10 cellular contexts compared by ENCODE assay signal in genomic region chr7:20158684-20159083, GRCh38. TPM values are rescaled to one million over a fixed set of nuclear protein-coding genes. Genes with fewer than 3 reads are reported as not detected.
DNase-seq lines count a peak whose midpoint lies in the region; ATAC-seq, FAIRE-seq and TF ChIP-seq lines count a peak whose summit lies in the region.
"Had no signal": no experiment of that assay in that cellular context is flagged by ENCODE, and none has a peak within 500 bp of the region (broad histone marks: within the 10 kb centered on the region; RNA-seq: fewer than 3 reads in every experiment).

No MANE protein-coding gene starts in this region.

- H2AFZ ChIP-seq in OCI-LY7 (ENCODE audit: low read length): no peak overlapping the region

- BruUV-seq in OCI-LY7 (replicated peaks; lab: Mats Ljungman, UMichigan): TSS peak; percentile 60

- intact Hi-C loops in OCI-LY7 (cut with micrococcal nuclease; ENCODE audit: unreplicated experiment): no loop called here

- H3K79me2 ChIP-seq in OCI-LY7 (ENCODE audit: insufficient read depth, low read depth, low read length): no peaks in the 10 kb centered on the region

- 0 out of 2 replicates have a peak, but pooled peaks have one; percentile 7 for TF ChIP-seq CTCF in 22Rv1 (IDR thresholded peaks at IDR 0.05)
- peak; percentile 64 for TF ChIP-seq CTCF in OCI-LY7 (conservative IDR thresholded peaks at IDR 0.05; ENCODE audit: low read length)

- FAIRE-seq in frontal cortex (lab: Jason Lieb, UNC): peak; percentile 48

- no peak overlapping the region for H3K4me2 ChIP-seq in OCI-LY7 (ENCODE audit: low read length)

- H3K4me1 ChIP-seq in OCI-LY7 (ENCODE audit: insufficient read depth, low read length, poor library complexity, severe bottlenecking): no peaks in the 10 kb centered on the region

- peak; percentile 19 for DNase-seq in OCI-LY7 (ENCODE audit: low spot score)
- DNase-seq in frontal cortex (ENCODE audit: low spot score in 2 of 2): peak in 1 of 2 donors; percentile 2
- DNase-seq: NCI-H1417 treated with DMSO at 0.1 percent for 48 hours; stimulated activated CD4-positive, alpha-beta T cell treated with anti-CD3 and anti-CD28 coated beads, Interleukin-4, amount 100 ng/mL, for 24 hours had no signal

- no peaks in the 10 kb centered on the region for H3K36me3 ChIP-seq in OCI-LY7 (ENCODE audit: insufficient read depth, low read length)

- no peak overlapping the region for H3K4me3 ChIP-seq in OCI-LY7 (ENCODE audit: low read depth, low read length, poor library complexity, severe bottlenecking)

- no peaks in the 10 kb centered on the region for H3K9me2 ChIP-seq in OCI-LY7 (ENCODE audit: insufficient read depth, low read length)

- peak; percentile 59 for ATAC-seq in GM18511 (IDR thresholded peaks at IDR 0.05; ENCODE audit: unreplicated experiment)
- no peak for ATAC-seq in GM21737 (IDR thresholded peaks at IDR 0.05; ENCODE audit: unreplicated experiment)
- ATAC-seq in HG03025 (IDR thresholded peaks at IDR 0.05; ENCODE audit: low FRiP score, unreplicated experiment): no peak
- ATAC-seq in GM19023 (IDR thresholded peaks at IDR 0.05; ENCODE audit: unreplicated experiment): no peak
- ATAC-seq in HG03571 (IDR thresholded peaks at IDR 0.05; ENCODE audit: unreplicated experiment): no peak

- H3K27ac ChIP-seq in 22Rv1 (no peak overlapping the region), OCI-LY7 (ENCODE audit: low read depth, low read length, poor library complexity, severe bottlenecking) (no peak overlapping the region)

- CTCF ChIA-PET in OCI-LY7 (lab: Charles Lee; ENCODE audit: unreplicated experiment): no interaction called here

- H3K9me3 ChIP-seq in OCI-LY7 (ENCODE audit: low read length): no peaks in the 10 kb centered on the region

- POLR2A ChIA-PET in OCI-LY7 (lab: Charles Lee): no interaction called here

- H4K20me1 ChIP-seq in OCI-LY7 (ENCODE audit: insufficient read depth, low read length): no peaks in the 10 kb centered on the region

RNA-seq across cellular contexts. Expression of gene MACC1, which starts 58.5 kb away (rescaled TPM):
- 5.0 and 6.5 TPM in 2 replicates for total RNA-seq in OCI-LY7 (2014; rRNA removed; shearing (Covaris generic))
- total RNA-seq in OCI-LY7 (2022) (9.1 and 11.1 TPM in 2 replicates), frontal cortex (0.41 TPM)
